9 cellular contexts compared by ENCODE assay signal in genomic region chr2:239396881-239397681, GRCh38. TPM values are rescaled to one million over a fixed set of nuclear protein-coding genes. Genes with fewer than 3 reads are reported as not detected.
DNase-seq lines count a peak whose midpoint lies in the region; ATAC-seq and TF ChIP-seq lines count a peak whose summit lies in the region.
"Had no signal": no experiment of that assay in that cellular context is flagged by ENCODE, and none has a peak within 500 bp of the region (broad histone marks: within the 10 kb centered on the region; RNA-seq: fewer than 3 reads in every experiment).

No MANE protein-coding gene starts in this region.

- CTCF ChIA-PET in HEK293 (lab: Yijun Ruan, JAX) = interaction anchor here (0.7 to 1.3 kb wide), 3 partner anchors 9 to 253 kb away, joined by 3 to 4 read pairs (median 3); no protein-coding TSS in a partner anchor

- 0 out of 2 replicates have a peak, but pooled peaks have one; percentile 22 for TF ChIP-seq CTCF in HEK293 (tag by site-specific recombination; IDR thresholded peaks at IDR 0.05)

- peak; percentile 37 to 46 for DNase-seq in activated T-cell treated with anti-CD3 and anti-CD28 coated beads, Interleukin-2, amount 50 U/mL, for 48 hours
- DNase-seq in left lobe of liver (ENCODE audit: low spot score) (peak; percentile 47), NCI-H2227 treated with DMSO at 0.1 percent for 48 hours (lab: John Stamatoyannopoulos, UW) (no peak), foreskin melanocyte (no peak), dedifferentiated amniotic fluid mesenchymal stem cell (ENCODE audit: extremely low spot score) (no peak)

- no peak for ATAC-seq in left lobe of liver
- no peak for ATAC-seq in GM18873 (IDR thresholded peaks at IDR 0.05; ENCODE audit: low FRiP score, unreplicated experiment)

- H3K4me1 ChIP-seq in BLaER1 treated with 17β-estradiol and CSF1 and Interleukin-3, amounts not matched to agents 10 nM and 100 nM = peaks cover 42 to 60% (median 51%) of the 10 kb centered on the region in 10 experiments
- peaks cover 19% of the 10 kb centered on the region; the same call in 1 of the 2 replicates for H3K4me1 ChIP-seq in HEK293 (ENCODE audit: control insufficient read depth, insufficient read depth, low read length)

- no peaks in the 10 kb centered on the region for H3K9me3 ChIP-seq in BLaER1 treated with 17β-estradiol and CSF1 and Interleukin-3, amounts not matched to agents 10 nM and 100 nM (replicated peaks in 1 of 11)
- no peaks in the 10 kb centered on the region for H3K9me3 ChIP-seq in HEK293 (ENCODE audit: control insufficient read depth, insufficient read depth, low read depth, low read length)
- H3K9me3 ChIP-seq: thoracic aorta had no signal

- H3K36me3 ChIP-seq in BLaER1 treated with 17β-estradiol and CSF1 and Interleukin-3, amounts not matched to agents 10 nM and 100 nM = peaks cover 0 to 10% (median under 1%) of the 10 kb centered on the region in 11 experiments; a peak in 7 of 22 replicates
- H3K36me3 ChIP-seq in HEK293 (ENCODE audit: control insufficient read depth in 2 of 2, insufficient read depth in 1 of 2, low read length in 2 of 2) = no peaks in the 10 kb centered on the region
- H3K36me3 ChIP-seq: thoracic aorta had no signal

- no peaks in the 10 kb centered on the region for H3K27me3 ChIP-seq in BLaER1 treated with 17β-estradiol and CSF1 and Interleukin-3, amounts not matched to agents 10 nM and 100 nM

- H3K4me2 ChIP-seq in BLaER1 treated with 17β-estradiol and CSF1 and Interleukin-3, amounts not matched to agents 10 nM and 100 nM = peak overlapping the region; percentile 77 to 98 (median 94)

- H3K9ac ChIP-seq in BLaER1 treated with 17β-estradiol and CSF1 and Interleukin-3, amounts not matched to agents 10 nM and 100 nM = peak overlapping the region in 3 of 11 experiments; percentile 3 to 57 (median 9); a peak in 1 of 22 replicates

- POLR2A ChIA-PET in HEK293 (lab: Yijun Ruan, JAX) = no interaction called here

- no peak overlapping the region for H3K27ac ChIP-seq in BLaER1 treated with 17β-estradiol and CSF1 and Interleukin-3, amounts not matched to agents 10 nM and 100 nM
- H3K27ac ChIP-seq in HEK293 (ENCODE audit: extremely low read depth, low read depth, low read length) = no peak overlapping the region
- H3K27ac ChIP-seq: thoracic aorta had no signal

- no peak overlapping the region for H3K4me3 ChIP-seq in BLaER1 treated with 17β-estradiol and CSF1 and Interleukin-3, amounts not matched to agents 10 nM and 100 nM
- H3K4me3 ChIP-seq in HEK293 (ENCODE audit: low read depth, low read length) = no peak overlapping the region
- H3K4me3 ChIP-seq: thoracic aorta had no signal

- H4K20me1 ChIP-seq in BLaER1 treated with 17β-estradiol and CSF1 and Interleukin-3, amounts not matched to agents 10 nM and 100 nM = peaks cover 61 to 78% (median 70%) of the 10 kb centered on the region in 11 experiments; a peak in 21 of 22 replicates

TF ChIP-seq in HEK293, 187 proteins besides CTCF, POLR2A, EP300 and RAD21:
- no peak for TF ChIP-seq ZNF423 (tag by site-specific recombination; IDR thresholded peaks at IDR 0.05)
- 0 out of 2 replicates have a peak, but pooled peaks have one; percentile 8 for TF ChIP-seq ZNF654 (tag by site-specific recombination; IDR thresholded peaks at IDR 0.05; ENCODE audit: low read depth)
TF ChIP-seq in HEK293: peak in this region for 1.

RNA-seq across cellular contexts. Expression of gene HDAC4, which starts 3.7 kb away (rescaled TPM):
- 18.3 TPM for total RNA-seq in left lobe of liver

Comparison
In these comparisons a context has a peak if more than half of its experiments do, and no peak if none do; other contexts are left out.
1. DNase-seq: peak in activated T-cell treated with anti-CD3 and anti-CD28 coated beads, Interleukin-2, amount 50 U/mL, for 48 hours (2 of 2) and left lobe of liver (single experiment); none in NCI-H2227 treated with DMSO at 0.1 percent for 48 hours (single experiment), foreskin melanocyte (single experiment) and dedifferentiated amniotic fluid mesenchymal stem cell (single experiment).